In the genomic region with DNA sequence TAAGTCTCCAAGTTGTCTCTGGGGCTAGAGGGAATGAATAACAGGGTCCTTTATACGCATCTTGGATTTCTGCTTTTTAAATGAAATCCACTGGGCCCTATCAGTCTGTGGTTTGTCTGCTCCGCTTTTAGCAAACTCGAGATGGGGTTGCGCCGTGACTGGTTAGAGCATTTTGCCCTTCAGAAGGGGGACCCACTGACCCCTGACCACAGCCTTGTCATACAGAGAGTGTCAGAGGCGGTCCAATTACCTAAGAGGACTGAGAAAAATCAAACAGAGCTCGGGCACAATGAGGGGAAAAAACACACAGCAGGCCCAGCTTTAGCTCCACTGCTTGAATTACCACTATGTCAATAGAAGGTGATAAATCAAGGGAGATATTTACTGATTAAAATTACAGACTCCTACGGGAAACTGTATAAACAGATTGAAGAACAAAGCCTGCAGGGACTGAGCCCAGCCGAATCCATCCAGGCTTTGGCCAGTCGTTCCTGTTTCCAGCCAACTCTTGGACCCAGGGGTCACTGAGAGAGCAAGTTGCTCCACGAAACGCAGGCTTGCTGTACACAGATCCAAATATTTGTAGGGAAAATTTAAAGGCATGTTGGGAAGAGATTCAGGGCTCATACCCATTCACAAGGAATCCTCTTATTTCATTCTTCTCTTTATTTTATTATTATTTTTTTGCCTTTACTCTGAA, we compare ENCODE assay signal across 14 cellular contexts.
DNase-seq lines count a peak whose midpoint lies in the region; ATAC-seq and TF ChIP-seq lines count a peak whose summit lies in the region.
"Had no signal": no experiment of that assay in that cellular context is flagged by ENCODE, and none has a peak within 500 bp of the region (broad histone marks: within the 10 kb centered on the region; RNA-seq: fewer than 3 reads in every experiment).

No MANE protein-coding gene starts in this region.

- H3K9me3 Mint-ChIP-seq in type B pancreatic cell = peaks cover 4% of the 10 kb centered on the region
- H3K9me3 Mint-ChIP-seq: activated naive CD4-positive, alpha-beta T cell treated with anti-CD3 and anti-CD28 coated beads, Interleukin-2, amount 50 U/mL, for 72 hours; T-helper 1 cell treated with Interleukin-12 subunit alpha and Interleukin-12 subunit beta and Interleukin-4 antibody, amounts not matched to agents 30 μg/mL and 1 μg/mL, for 36 hours had no signal

- TF ChIP-seq POLR2A in GM18505 (IDR thresholded peaks at IDR 0.05; ENCODE audit: borderline replicate concordance, extremely low read depth, insufficient read depth, insufficient read length) = no peak

- H3K27ac Mint-ChIP-seq in type B pancreatic cell = peak overlapping the region; percentile 35
- H3K27ac Mint-ChIP-seq: activated naive CD4-positive, alpha-beta T cell treated with anti-CD3 and anti-CD28 coated beads, Interleukin-2, amount 50 U/mL, for 72 hours; T-helper 1 cell treated with Interleukin-12 subunit alpha and Interleukin-12 subunit beta and Interleukin-4 antibody, amounts not matched to agents 30 μg/mL and 1 μg/mL, for 36 hours had no signal

- peaks cover 39% of the 10 kb centered on the region for H3K4me1 Mint-ChIP-seq in type B pancreatic cell (ENCODE audit: unreplicated experiment)

- no peaks in the 10 kb centered on the region for H3K36me3 Mint-ChIP-seq in type B pancreatic cell
- H3K36me3 Mint-ChIP-seq: activated naive CD4-positive, alpha-beta T cell treated with anti-CD3 and anti-CD28 coated beads, Interleukin-2, amount 50 U/mL, for 72 hours had no signal

- DNase-seq in NCI-H345 (lab: John Stamatoyannopoulos, UW) = peak; percentile 43
- DNase-seq in NCI-H345 treated with DMSO at 0.1 percent for 48 hours (lab: John Stamatoyannopoulos, UW; ENCODE audit: unreplicated experiment) = no peak
- DNase-seq in NCI-H2196 treated with DMSO at 0.1 percent for 48 hours (lab: John Stamatoyannopoulos, UW; ENCODE audit: unreplicated experiment) = peak; percentile 22
- DNase-seq in left lobe of liver (ENCODE audit: low spot score) = no peak
- DNase-seq in type B pancreatic cell (ENCODE audit: extremely low spot score, unreplicated experiment) = no peak
- DNase-seq: hypothalamus, left colon, NCI-H524 had no signal

- no peak for TF ChIP-seq CTCF in type B pancreatic cell (conservative IDR thresholded peaks at IDR 0.05)

- peaks cover 8% of the 10 kb centered on the region for H3K27me3 Mint-ChIP-seq in type B pancreatic cell

- H3K4me3 Mint-ChIP-seq in type B pancreatic cell = no peak overlapping the region
- H3K4me3 Mint-ChIP-seq: T-helper 1 cell treated with Interleukin-12 subunit alpha and Interleukin-12 subunit beta and Interleukin-4 antibody, amounts not matched to agents 30 μg/mL and 1 μg/mL, for 36 hours had no signal

- ATAC-seq in left lobe of liver (peak; percentile 57), SK-N-SH treated with all-trans-retinoic acid at 6 μM for 48 hours (no peak), GM18505 (IDR thresholded peaks at IDR 0.05; ENCODE audit: unreplicated experiment) (no peak), HG03354 (IDR thresholded peaks at IDR 0.05; ENCODE audit: poor library complexity, severe bottlenecking, unreplicated experiment) (no peak)
- ATAC-seq: A549; activated naive CD4-positive, alpha-beta T cell treated with anti-CD3 and anti-CD28 coated beads, Interleukin-2, amount 50 U/mL, for 72 hours; left colon had no signal

TF ChIP-seq in SK-N-SH treated with all-trans-retinoic acid at 6 μM for 48 hours, 23 proteins besides CTCF, POLR2A, EP300 and RAD21:
- no peak for TF ChIP-seq ZNF565 (CRISPR knock-in tag; conservative IDR thresholded peaks at IDR 0.05; ENCODE audit: low read depth)
- no peak for TF ChIP-seq ZFP30 (CRISPR knock-in tag; IDR thresholded peaks at IDR 0.05)
- no peak for TF ChIP-seq PPARA (CRISPR knock-in tag; IDR thresholded peaks at IDR 0.05; ENCODE audit: borderline replicate concordance)
- TF ChIP-seq ARNTL (CRISPR knock-in tag; IDR thresholded peaks at IDR 0.05; ENCODE audit: borderline replicate concordance, low read depth) = no peak
- no peak for TF ChIP-seq PATZ1 (CRISPR knock-in tag; IDR thresholded peaks at IDR 0.05; ENCODE audit: borderline replicate concordance)
- no peak for TF ChIP-seq POU6F1 (CRISPR knock-in tag; IDR thresholded peaks at IDR 0.05; ENCODE audit: borderline replicate concordance, low read depth)
- TF ChIP-seq BACH2 (CRISPR knock-in tag; IDR thresholded peaks at IDR 0.05; ENCODE audit: borderline replicate concordance) = no peak

Comparison
In these comparisons a context has a peak if more than half of its experiments do, and no peak if none do; other contexts are left out.
1. DNase-seq: peak in NCI-H345 (single experiment) and NCI-H2196 treated with DMSO at 0.1 percent for 48 hours (single experiment); none in NCI-H345 treated with DMSO at 0.1 percent for 48 hours (single experiment), left lobe of liver (single experiment) and type B pancreatic cell (single experiment).